ENCODE assay signal across 23 cellular contexts in the genomic region with DNA sequence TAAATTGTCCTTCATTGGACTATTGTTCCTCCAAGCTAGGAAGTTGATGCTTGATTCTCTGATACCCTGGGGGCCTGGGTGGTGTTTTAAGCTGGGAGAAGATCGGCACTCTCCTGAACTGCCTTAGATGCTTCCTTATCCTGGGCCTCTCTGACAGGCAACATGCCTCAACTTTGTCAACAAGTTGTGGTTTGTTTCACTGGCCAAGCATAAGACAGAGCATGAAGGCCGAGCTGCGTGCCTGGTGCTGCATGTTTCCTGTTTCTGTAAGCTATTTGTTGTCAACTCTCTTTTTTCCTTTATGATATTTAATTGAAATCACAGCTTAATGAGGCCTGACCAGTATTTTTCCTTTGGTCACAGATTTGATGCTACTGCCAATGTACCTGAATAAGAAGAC.
"Had no signal": no experiment of that assay in that cellular context is flagged by ENCODE, and none has a peak within 500 bp of the region (broad histone marks: within the 10 kb centered on the region; RNA-seq: fewer than 3 reads in every experiment).

No MANE protein-coding gene starts in this region.

- H3K27ac ChIP-seq: gastrocnemius medialis, ovary, psoas muscle, right atrium auricular region, upper lobe of right lung had no signal

- H3K36me3 Mint-ChIP-seq: activated naive CD8-positive, alpha-beta T cell treated with anti-CD3 and anti-CD28 coated beads, Interleukin-2, amount 10 ng/mL, durations not matched to agents 7 days and 5 days; mesothelial cell of epicardium; naive thymus-derived CD8-positive, alpha-beta T cell had no signal

- H3K4me1 ChIP-seq: gastrocnemius medialis, psoas muscle, right atrium auricular region, upper lobe of right lung had no signal

- H3K4me1 Mint-ChIP-seq: activated naive CD8-positive, alpha-beta T cell treated with anti-CD3 and anti-CD28 coated beads, Interleukin-2, amount 10 ng/mL, durations not matched to agents 7 days and 5 days; naive thymus-derived CD8-positive, alpha-beta T cell had no signal

- H3K4me3 Mint-ChIP-seq: activated naive CD8-positive, alpha-beta T cell treated with anti-CD3 and anti-CD28 coated beads, Interleukin-2, amount 10 ng/mL, durations not matched to agents 7 days and 5 days; activated T-cell treated with anti-CD3 and anti-CD28 coated beads, Interleukin-2, amount 50 U/mL, for 4 hours; dendritic cell treated with granulocyte-macrophage colony-stimulating factor and Interleukin-4, amounts not matched to agents 40 ng/mL and 50 ng/mL, for 4 days; mesothelial cell of epicardium; naive thymus-derived CD8-positive, alpha-beta T cell had no signal

- ATAC-seq: activated T-cell treated with anti-CD3 and anti-CD28 coated beads, Interleukin-2, amount 50 U/mL, for 4 hours; gastrocnemius medialis; naive thymus-derived CD8-positive, alpha-beta T cell; psoas muscle; stimulated activated naive CD8-positive, alpha-beta T cell treated with anti-CD3 and anti-CD28 coated beads, Interleukin-15, Interleukin-2, amounts not matched to agents 100 U/mL and 50 U/mL, for 24 hours; upper lobe of right lung had no signal

- H3K27ac Mint-ChIP-seq: activated naive CD8-positive, alpha-beta T cell treated with anti-CD3 and anti-CD28 coated beads, Interleukin-2, amount 10 ng/mL, durations not matched to agents 7 days and 5 days; activated T-helper 2 cell treated with anti-CD3 and anti-CD28 coated beads, Interferon-gamma antibody, Interleukin-2, Interleukin-4, amounts not matched to agents 10 μg/mL and 5 μg/mL and 100 μg/mL, durations not matched to agents 14 hours and 24 hours and 36 hours; dendritic cell treated with granulocyte-macrophage colony-stimulating factor and Interleukin-4, amounts not matched to agents 40 ng/mL and 50 ng/mL, for 4 days; mesothelial cell of epicardium; naive thymus-derived CD8-positive, alpha-beta T cell had no signal

- H3K27me3 ChIP-seq: gastrocnemius medialis, ovary, right atrium auricular region, upper lobe of right lung had no signal

- H3K4me3 ChIP-seq: gastrocnemius medialis, lung, ovary, psoas muscle, right atrium auricular region, upper lobe of right lung had no signal

- H3K36me3 ChIP-seq: gastrocnemius medialis, ovary, right atrium auricular region, upper lobe of right lung had no signal

- H3K27me3 Mint-ChIP-seq: dendritic cell treated with granulocyte-macrophage colony-stimulating factor and Interleukin-4, amounts not matched to agents 40 ng/mL and 50 ng/mL, for 4 days had no signal

- DNase-seq: activated CD4-positive, alpha-beta T cell treated with anti-CD3 and anti-CD28 coated beads, Interleukin-2, amount 50 U/mL, for 4 hours; activated CD8-positive, alpha-beta memory T cell treated with anti-CD3 and anti-CD28 coated beads, Interleukin-2, amount 50 U/mL, for 48 hours; activated naive CD4-positive, alpha-beta T cell; activated naive CD8-positive, alpha-beta T cell treated with anti-CD3 and anti-CD28 coated beads, Interleukin-2, amount 10 ng/mL, durations not matched to agents 7 days and 5 days; activated T-cell treated with anti-CD3 and anti-CD28 coated beads, Interleukin-2, amount 50 U/mL, for 4 hours; amygdala; effector CD4-positive, alpha-beta T cell; gastrocnemius medialis; hippocampal formation; islet precursor cell; naive thymus-derived CD8-positive, alpha-beta T cell; ovary; psoas muscle; stimulated activated CD4-positive, alpha-beta T cell treated with anti-CD3 and anti-CD28 coated beads, Interleukin-12 subunit alpha, Interleukin-12 subunit beta, amount 100 ng/mL, for 4 hours; stimulated activated CD4-positive, alpha-beta T cell treated with anti-CD3 and anti-CD28 coated beads, Interleukin-4, amount 100 ng/mL, for 4 hours; stimulated activated naive CD8-positive, alpha-beta T cell treated with anti-CD3 and anti-CD28 coated beads, Interleukin-15, Interleukin-2, amounts not matched to agents 100 U/mL and 50 U/mL, for 24 hours; T-helper 1 cell; upper lobe of right lung had no signal

- H3K9me3 ChIP-seq: gastrocnemius medialis, ovary, right atrium auricular region, upper lobe of right lung had no signal

- H3K9me3 Mint-ChIP-seq: activated naive CD8-positive, alpha-beta T cell treated with anti-CD3 and anti-CD28 coated beads, Interleukin-2, amount 10 ng/mL, durations not matched to agents 7 days and 5 days; activated T-cell treated with anti-CD3 and anti-CD28 coated beads, Interleukin-2, amount 50 U/mL, for 4 hours; activated T-helper 2 cell treated with anti-CD3 and anti-CD28 coated beads, Interferon-gamma antibody, Interleukin-2, Interleukin-4, amounts not matched to agents 10 μg/mL and 5 μg/mL and 100 μg/mL, durations not matched to agents 14 hours and 24 hours and 36 hours; dendritic cell treated with granulocyte-macrophage colony-stimulating factor and Interleukin-4, amounts not matched to agents 40 ng/mL and 50 ng/mL, for 4 days had no signal
